In genomic region chr3:14431928-14432834, GRCh38 we compare ENCODE assay signal across 8 cellular contexts. TPM values are rescaled to one million over a fixed set of nuclear protein-coding genes. Genes with fewer than 3 reads are reported as not detected.
DNase-seq lines count a peak whose midpoint lies in the region; ATAC-seq and TF ChIP-seq lines count a peak whose summit lies in the region.

No MANE protein-coding gene starts in this region.

- intact Hi-C loops in activated CD8-positive, alpha-beta T cell treated with anti-CD3 and anti-CD28 coated beads for 36 hours (cut with micrococcal nuclease) = loop anchor here (2.0 kb wide), 1 partner anchor 29 kb away; the partner anchor contains the start of gene SLC6A6

- POLR2A ChIA-PET in activated CD8-positive, alpha-beta T cell treated with anti-CD3 and anti-CD28 coated beads for 36 hours (lab: Charles Lee) = interaction anchor here (1.0 to 12.2 kb wide), 11 partner anchors 8 to 309 kb away, joined by 3 to 112 read pairs (median 4); partner anchors contain the start of genes CCDC174 and SLC6A6

- peaks cover 84% of the 10 kb centered on the region for H3K4me1 Mint-ChIP-seq in activated CD8-positive, alpha-beta T cell treated with anti-CD3 and anti-CD28 coated beads for 36 hours (ENCODE audit: low read depth)

- no peaks in the 10 kb centered on the region for H3K9me3 Mint-ChIP-seq in activated CD8-positive, alpha-beta T cell treated with anti-CD3 and anti-CD28 coated beads for 36 hours

- peak; percentile 65 for TF ChIP-seq POLR2A in GM18526 (IDR thresholded peaks at IDR 0.05; ENCODE audit: extremely low read depth, insufficient read length)

- peak; percentile 33 for DNase-seq in NCI-H510A treated with DMSO at 0.1 percent for 48 hours (lab: John Stamatoyannopoulos, UW)
- peak; percentile 98 for DNase-seq in activated CD8-positive, alpha-beta T cell treated with anti-CD3 and anti-CD28 coated beads for 36 hours
- peak; percentile 73 for DNase-seq in effector CD8-positive, alpha-beta T cell (lab: John Stamatoyannopoulos, UW)
- DNase-seq in stimulated activated CD8-positive, alpha-beta memory T cell treated with anti-CD3 and anti-CD28 coated beads, Interleukin-4, amount 100 ng/mL, for 4 hours (ENCODE audit: low read depth in 2 of 2, low spot score in 1 of 2) = peak; percentile 91
- DNase-seq in COR-L47 (lab: John Stamatoyannopoulos, UW) = no peak

- CTCF ChIA-PET in activated CD8-positive, alpha-beta T cell treated with anti-CD3 and anti-CD28 coated beads for 36 hours (lab: Charles Lee) = interaction anchor here (0.9 to 1.5 kb wide), 8 partner anchors 9 to 253 kb away, joined by 3 to 7 read pairs (median 3); partner anchors contain the start of gene SLC6A6

- H3K27me3 ChIP-seq in mononuclear cell (ENCODE audit: insufficient read depth, low read length) = no peaks in the 10 kb centered on the region

- no peaks in the 10 kb centered on the region for H3K27me3 Mint-ChIP-seq in activated CD8-positive, alpha-beta T cell treated with anti-CD3 and anti-CD28 coated beads for 36 hours

- H3K9me3 ChIP-seq in mononuclear cell (ENCODE audit: low read depth, low read length) = no peaks in the 10 kb centered on the region

- H3K4me3 Mint-ChIP-seq in activated CD8-positive, alpha-beta T cell treated with anti-CD3 and anti-CD28 coated beads for 36 hours = peak overlapping the region; percentile 65

- no peak for TF ChIP-seq CTCF in activated CD8-positive, alpha-beta T cell treated with anti-CD3 and anti-CD28 coated beads for 36 hours (IDR thresholded peaks at IDR 0.05)

- H3K36me3 Mint-ChIP-seq in activated CD8-positive, alpha-beta T cell treated with anti-CD3 and anti-CD28 coated beads for 36 hours (ENCODE audit: low read depth) = peaks cover 11% of the 10 kb centered on the region

- H3K4me3 ChIP-seq in mononuclear cell (ENCODE audit: low read length) = peak overlapping the region; percentile 7

- H3K4me1 ChIP-seq in mononuclear cell (ENCODE audit: insufficient read depth, low read length) = peaks cover 100% of the 10 kb centered on the region

- ATAC-seq in HG02870 (IDR thresholded peaks at IDR 0.05; ENCODE audit: unreplicated experiment) = peak; percentile 74
- peak; percentile 87 for ATAC-seq in activated CD8-positive, alpha-beta T cell treated with anti-CD3 and anti-CD28 coated beads for 36 hours

- H3K27ac Mint-ChIP-seq in activated CD8-positive, alpha-beta T cell treated with anti-CD3 and anti-CD28 coated beads for 36 hours = peak overlapping the region; percentile 94

RNA-seq across cellular contexts. Expression of gene SLC6A6, which starts 29.8 kb away (rescaled TPM):
- total RNA-seq in activated CD8-positive, alpha-beta T cell treated with anti-CD3 and anti-CD28 coated beads for 36 hours = 10 to 100 TPM; 43.4 to 48.8 TPM
- total RNA-seq in mononuclear cell = 53.7 TPM
